Comparison of ENCODE assay signal across 8 cellular contexts in the genomic region with DNA sequence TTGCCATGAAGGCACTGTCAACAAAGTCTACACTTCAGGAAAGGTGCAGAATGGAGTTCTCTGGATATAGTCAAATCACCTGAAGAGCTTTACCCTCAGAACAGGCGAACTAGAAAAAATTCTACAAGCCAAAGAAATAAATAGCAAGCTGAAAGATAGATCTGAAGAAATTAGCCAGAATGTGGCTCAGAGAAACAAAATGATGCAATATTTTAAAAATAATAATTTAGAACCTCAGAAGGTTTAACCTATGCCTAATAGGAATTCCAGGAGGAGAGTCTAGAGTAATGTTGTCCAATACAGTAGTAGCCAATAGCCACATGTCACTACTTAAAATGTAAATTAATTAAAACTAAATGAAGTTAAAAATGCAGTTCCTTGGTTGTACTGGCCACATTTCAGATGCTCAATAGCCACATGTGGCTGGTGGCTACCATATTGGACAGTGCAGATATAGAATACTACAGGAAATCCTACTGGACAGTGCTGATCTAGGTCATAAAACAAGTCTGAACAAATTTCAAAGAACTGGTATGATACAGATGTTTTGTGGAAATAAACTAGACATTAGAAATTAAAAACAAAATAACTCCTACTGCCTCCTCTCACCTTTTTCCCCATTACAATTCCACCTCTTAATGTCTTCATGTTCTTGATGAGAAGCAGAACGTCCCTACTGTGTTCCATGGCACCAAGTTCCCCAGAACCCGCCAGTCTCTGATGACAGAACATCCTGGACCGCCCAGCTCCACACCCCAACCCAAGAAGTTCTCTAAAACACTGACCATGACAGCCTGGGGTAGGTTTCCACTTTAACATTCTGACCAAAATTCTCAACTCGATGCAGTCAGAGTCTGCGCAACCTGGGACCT. TPM values are rescaled to one million over a fixed set of nuclear protein-coding genes. Genes with fewer than 3 reads are reported as not detected.
DNase-seq lines count a peak whose midpoint lies in the region; ATAC-seq and TF ChIP-seq lines count a peak whose summit lies in the region.

No MANE protein-coding gene starts in this region.

- TF ChIP-seq CTCF in ascending aorta (IDR thresholded peaks at IDR 0.05) = no peak
- TF ChIP-seq CTCF in kidney epithelial cell (IDR thresholded peaks at IDR 0.05; ENCODE audit: insufficient read depth, low read length, poor library complexity, severe bottlenecking) = no peak
- TF ChIP-seq CTCF in suprapubic skin (IDR thresholded peaks at IDR 0.05) = no peak

- 15% methylated on average over 6 of the region's 6 CpGs for WGBS in suprapubic skin

- DNase-seq in Right ventricle myocardium inferior (ENCODE audit: missing footprints) = no peak
- DNase-seq in cardiac septum (ENCODE audit: low spot score) = no peak
- no peak for DNase-seq in ascending aorta (ENCODE audit: low spot score in 2 of 2)
- no peak for DNase-seq in kidney epithelial cell (ENCODE audit: low read depth)
- DNase-seq in suprapubic skin (ENCODE audit: low spot score in 2 of 2) = peak in 1 of 2 donors; percentile 83
- no peak for DNase-seq in stimulated activated CD8-positive, alpha-beta memory T cell treated with anti-CD3 and anti-CD28 coated beads, Interleukin-4, amount 100 ng/mL, for 48 hours
- no peak for DNase-seq in NCI-H2081 treated with DMSO at 0.1 percent for 48 hours (lab: John Stamatoyannopoulos, UW)

- intact Hi-C loops in Right ventricle myocardium inferior (cut with DNase I) (no loop called here), cardiac septum (cut with DNase I) (loop anchor here (10.0 kb wide), 2 partner anchors 152 to 272 kb away; a partner anchor contains a TSS), ascending aorta (cut with DNase I) (loop anchor here (5.0 kb wide), 2 partner anchors 195 to 270 kb away; a partner anchor contains a TSS)

- H3K36me3 ChIP-seq in ascending aorta = peaks cover 0 to 4% of the 10 kb centered on the region in 2 donors
- peaks cover 2% of the 10 kb centered on the region for H3K36me3 ChIP-seq in kidney epithelial cell (ENCODE audit: control insufficient read depth, insufficient read depth, low read length)
- H3K36me3 ChIP-seq in suprapubic skin = peaks cover 7% of the 10 kb centered on the region

- H3K4me1 ChIP-seq in ascending aorta (peaks cover 0 to 5% of the 10 kb centered on the region in 2 donors), suprapubic skin (peaks cover 20% of the 10 kb centered on the region)

- H3K9me3 ChIP-seq in ascending aorta (no peaks in the 10 kb centered on the region), suprapubic skin (no peaks in the 10 kb centered on the region)

- H3K27me3 ChIP-seq in ascending aorta (no peaks in the 10 kb centered on the region), kidney epithelial cell (ENCODE audit: control insufficient read depth, insufficient read depth, low read length) (no peaks in the 10 kb centered on the region), suprapubic skin (no peaks in the 10 kb centered on the region)

- TF ChIP-seq EP300 in suprapubic skin (IDR thresholded peaks at IDR 0.05) = no peak

- H3K27ac ChIP-seq in ascending aorta (peak overlapping the region; percentile 81 to 93), suprapubic skin (peak overlapping the region; percentile 93)

- H3K4me3 ChIP-seq in ascending aorta (peak overlapping the region; percentile 67 to 78), kidney epithelial cell (ENCODE audit: low read depth, low read length) (peak overlapping the region; percentile 100), suprapubic skin (peak overlapping the region; percentile 98)

- TF ChIP-seq POLR2A in suprapubic skin (IDR thresholded peaks at IDR 0.05) = no peak

- peak; percentile 74 for ATAC-seq in Right ventricle myocardium inferior
- peak; percentile 35 for ATAC-seq in HG03378 (IDR thresholded peaks at IDR 0.05; ENCODE audit: unreplicated experiment)

RNA-seq across cellular contexts. Expression of a gene that starts 0.6 kb away (rescaled TPM):
- total RNA-seq in Right ventricle myocardium inferior (9.3 TPM), cardiac septum (7.1 TPM), ascending aorta (0.96 TPM), kidney epithelial cell (4.8 and 7.6 TPM in 2 replicates), suprapubic skin (1 to 10 TPM; 1.2 to 4.2 (median 3.1) TPM)

RNA-seq across cellular contexts. Expression of a gene that starts 26.9 kb away (rescaled TPM):
- total RNA-seq in Right ventricle myocardium inferior (not detected), cardiac septum (not detected), ascending aorta (not detected), kidney epithelial cell (not detected in 2 replicates), suprapubic skin (not detected)
